28 cellular contexts compared by ENCODE assay signal in genomic region chr7:46671108-46671769, GRCh38.
DNase-seq lines count a peak whose midpoint lies in the region; ATAC-seq and TF ChIP-seq lines count a peak whose summit lies in the region.
"Had no signal": no experiment of that assay in that cellular context is flagged by ENCODE, and none has a peak within 500 bp of the region (broad histone marks: within the 10 kb centered on the region; RNA-seq: fewer than 3 reads in every experiment).

No MANE protein-coding gene starts in this region.

- H3K36me3 Mint-ChIP-seq in endodermal cell (ENCODE audit: low read depth) (peaks cover 2% of the 10 kb centered on the region), type B pancreatic cell (no peaks in the 10 kb centered on the region)
- H3K36me3 Mint-ChIP-seq: CD4-positive, alpha-beta memory T cell had no signal

- H3K4me3 ChIP-seq in HUES64 (ENCODE audit: low read length) (no peak overlapping the region), endodermal cell (ENCODE audit: low read length) (peak overlapping the region; percentile 8), iPS-20b (ENCODE audit: low read length) (peak overlapping the region; percentile 31; the same call in 1 of the 2 replicates), MG63 (no peak overlapping the region), psoas muscle (no peak overlapping the region)
- H3K4me3 ChIP-seq: GM23248, K562 had no signal

- H3K27me3 ChIP-seq in HUES64 (ENCODE audit: insufficient read depth, low read length), result no peaks in the 10 kb centered on the region
- H3K27me3 ChIP-seq in endodermal cell (ENCODE audit: control insufficient read depth, insufficient read depth, low read length, poor library complexity, severe bottlenecking), result no peaks in the 10 kb centered on the region
- H3K27me3 ChIP-seq in iPS-20b (ENCODE audit: insufficient read depth, low read length), result no peaks in the 10 kb centered on the region
- no peaks in the 10 kb centered on the region for H3K27me3 ChIP-seq in MG63
- no peaks in the 10 kb centered on the region for H3K27me3 ChIP-seq in psoas muscle (ENCODE audit: insufficient read depth in 3 of 3, low read length in 2 of 3)

- H3K27ac ChIP-seq in HUES64 (ENCODE audit: low read depth, low read length) (peak overlapping the region; percentile 43), endodermal cell (ENCODE audit: low read depth, low read length) (no peak overlapping the region), iPS-20b (ENCODE audit: low read length) (peak overlapping the region; percentile 12), psoas muscle (no peak overlapping the region)
- H3K27ac ChIP-seq: GM23248, HL-60, RWPE1 had no signal

- intact Hi-C loops in psoas muscle (cut with DNase I), result no loop called here

- H3K9ac ChIP-seq in HUES64 (ENCODE audit: low read depth, low read length) (no peak overlapping the region), endodermal cell (ENCODE audit: extremely low read depth, low read length, poor library complexity, severe bottlenecking) (peak overlapping the region; percentile 14), iPS-20b (ENCODE audit: low read depth, low read length) (no peak overlapping the region; the same call in 1 of the 2 replicates)
- H3K9ac ChIP-seq: GM23248 had no signal

- H3K9me3 Mint-ChIP-seq in endodermal cell, result peaks cover 15% of the 10 kb centered on the region
- peaks cover 14% of the 10 kb centered on the region for H3K9me3 Mint-ChIP-seq in type B pancreatic cell

- H3K4me3 Mint-ChIP-seq in endodermal cell (no peak overlapping the region), type B pancreatic cell (no peak overlapping the region)
- H3K4me3 Mint-ChIP-seq: CD4-positive, alpha-beta memory T cell had no signal

- TF ChIP-seq CTCF in endodermal cell (conservative IDR thresholded peaks at IDR 0.05) (no peak), type B pancreatic cell (conservative IDR thresholded peaks at IDR 0.05) (no peak), psoas muscle (IDR thresholded peaks at IDR 0.05) (no peak)

- no peaks in the 10 kb centered on the region for H3K36me3 ChIP-seq in HUES64 (ENCODE audit: insufficient read depth, low read length)
- no peaks in the 10 kb centered on the region for H3K36me3 ChIP-seq in endodermal cell (ENCODE audit: control insufficient read depth, insufficient read depth, low read length)
- no peaks in the 10 kb centered on the region for H3K36me3 ChIP-seq in iPS-20b (ENCODE audit: insufficient read depth, low read depth, low read length)
- no peaks in the 10 kb centered on the region for H3K36me3 ChIP-seq in MG63
- H3K36me3 ChIP-seq in psoas muscle (ENCODE audit: insufficient read depth in 1 of 2, low read depth in 1 of 2), result no peaks in the 10 kb centered on the region

- ATAC-seq in GM21723 (IDR thresholded peaks at IDR 0.05; ENCODE audit: unreplicated experiment) (no peak), psoas muscle (no peak)
- ATAC-seq: HCT116, K562, Panc1 had no signal

- no peaks in the 10 kb centered on the region; the same call in 1 of the 2 replicates for H3K9me3 ChIP-seq in HUES64 (ENCODE audit: insufficient read depth, low read depth, low read length)
- H3K9me3 ChIP-seq in endodermal cell (ENCODE audit: control insufficient read depth, low read length), result peaks cover 19% of the 10 kb centered on the region
- peaks cover 10% of the 10 kb centered on the region for H3K9me3 ChIP-seq in iPS-20b (ENCODE audit: insufficient read depth, low read depth, low read length)
- H3K9me3 ChIP-seq in MG63, result peaks cover 3% of the 10 kb centered on the region
- no peaks in the 10 kb centered on the region for H3K9me3 ChIP-seq in psoas muscle

- WGBS in HUES64, result 29% methylated on average over 1 of the region's 1 CpG
- 14 to 64% methylated on average over 1 of the region's 1 CpG for WGBS in endodermal cell (ENCODE audit: insufficient coverage in 1 of 2, insufficient read length in 1 of 2), 2 experiments
- 84 to 92% (median 86%) methylated on average over 1 of the region's 1 CpG for WGBS in psoas muscle, 3 donors

- H3K27me3 Mint-ChIP-seq in endodermal cell (ENCODE audit: insufficient read depth) (no peaks in the 10 kb centered on the region), type B pancreatic cell (no peaks in the 10 kb centered on the region)
- H3K27me3 Mint-ChIP-seq: CD4-positive, alpha-beta memory T cell had no signal

- H3K4me1 ChIP-seq in HUES64 (ENCODE audit: insufficient read depth, low read length) (peaks cover 18% of the 10 kb centered on the region), endodermal cell (ENCODE audit: control insufficient read depth, insufficient read depth, low read length) (peaks cover 15% of the 10 kb centered on the region), iPS-20b (ENCODE audit: insufficient read depth, low read length) (peaks cover 17% of the 10 kb centered on the region), psoas muscle (no peaks in the 10 kb centered on the region)

- H3K4me1 Mint-ChIP-seq in endodermal cell (peaks cover 18% of the 10 kb centered on the region), type B pancreatic cell (ENCODE audit: unreplicated experiment) (peaks cover 6% of the 10 kb centered on the region)
- H3K4me1 Mint-ChIP-seq: CD4-positive, alpha-beta memory T cell had no signal

- DNase-seq in endodermal cell, result no peak
- no peak for DNase-seq in type B pancreatic cell (ENCODE audit: extremely low spot score, unreplicated experiment)
- no peak for DNase-seq in MG63
- DNase-seq in OCI-M2 (lab: John Stamatoyannopoulos, UW; ENCODE audit: unreplicated experiment), result no peak
- no peak for DNase-seq in psoas muscle
- DNase-seq: C1 segment of cervical spinal cord; CD4-positive, alpha-beta memory T cell; COR-L47; DMS53; GM23248; Kasumi-1; MV-4-11; NCI-H1105; NCI-H1436 treated with DMSO at 0.1 percent for 48 hours; NCI-H187 treated with DMSO at 0.1 percent for 48 hours; NCI-H2107; NCI-H446; NCI-H526; NCI-H82; SHP77 had no signal

- H3K27ac Mint-ChIP-seq in endodermal cell (peak overlapping the region; percentile 66), type B pancreatic cell (peak overlapping the region; percentile 15)
- H3K27ac Mint-ChIP-seq: CD4-positive, alpha-beta memory T cell had no signal

Comparison
In these comparisons a context has a peak if more than half of its experiments do, and no peak if none do; other contexts are left out.
1. H3K27ac ChIP-seq: peak in HUES64 (single experiment) and iPS-20b (single experiment); none in endodermal cell (single experiment) and psoas muscle (single experiment).
2. H3K4me3 ChIP-seq: peak in endodermal cell (single experiment) and iPS-20b (single experiment); none in HUES64 (single experiment), MG63 (single experiment) and psoas muscle (single experiment).